In genomic region chr20:62595491-62595890, GRCh38 we compare ENCODE assay signal across 9 cellular contexts. TPM values are rescaled to one million over a fixed set of nuclear protein-coding genes. Genes with fewer than 3 reads are reported as not detected.
DNase-seq lines count a peak whose midpoint lies in the region; ATAC-seq, FAIRE-seq and TF ChIP-seq lines count a peak whose summit lies in the region.
"Had no signal": no experiment of that assay in that cellular context is flagged by ENCODE, and none has a peak within 500 bp of the region (broad histone marks: within the 10 kb centered on the region; RNA-seq: fewer than 3 reads in every experiment).

No MANE protein-coding gene starts in this region.

- no peaks in the 10 kb centered on the region for H3K4me1 ChIP-seq in pancreas

- no peaks in the 10 kb centered on the region for H3K9me3 ChIP-seq in pancreas

- 11 to 13% methylated on average over 15 of the region's 15 CpGs for WGBS in pancreas, 2 donors

- H3K4me3 ChIP-seq in fibroblast of the aortic adventitia (ENCODE audit: low read depth, low read length), result no peak overlapping the region
- H3K4me3 ChIP-seq in pancreas, result no peak overlapping the region

- no peak overlapping the region for H3K27ac ChIP-seq in pancreas
- H3K27ac ChIP-seq: epithelial cell of prostate had no signal

- DNase-seq in SIG-M5 treated with dmso at 0.1 percent for 504 hours (lab: John Stamatoyannopoulos, UW; ENCODE audit: unreplicated experiment) (peak; percentile 30), SIG-M5 (lab: John Stamatoyannopoulos, UW) (no peak), RPMI7951 (ENCODE audit: low read depth) (peak; percentile 87), fibroblast of the aortic adventitia (ENCODE audit: low read depth) (peak; percentile 56), pancreas (peak in 5 of 6 donors; percentile 40 to 81 (median 61))
- DNase-seq in central memory CD4-positive, alpha-beta T cell, result no peak

- FAIRE-seq in pancreas (lab: Jason Lieb, UNC), result no peak

- H3K27me3 ChIP-seq in pancreas, result peaks cover 0 to 7% (median 0%) of the 10 kb centered on the region in 4 donors

- no peaks in the 10 kb centered on the region for H3K36me3 ChIP-seq in pancreas

- ATAC-seq in pancreas, result peak; percentile 77 to 90 (median 83)
- ATAC-seq in HG02852 (IDR thresholded peaks at IDR 0.05; ENCODE audit: unreplicated experiment), result no peak
- ATAC-seq in GM18502 (IDR thresholded peaks at IDR 0.05; ENCODE audit: poor library complexity, unreplicated experiment), result no peak

- TF ChIP-seq CTCF in fibroblast of the aortic adventitia (IDR thresholded peaks at IDR 0.05; ENCODE audit: insufficient read depth, low read length) (no peak), pancreas (IDR thresholded peaks at IDR 0.05) (no peak)

- intact Hi-C loops in pancreas (cut with DNase I), result no loop called here

RNA-seq across cellular contexts. Expression of gene SLCO4A1, which starts 46.8 kb away (rescaled TPM):
- total RNA-seq in RPMI7951 (2014; rRNA removed; shearing (Covaris generic)), result 60.2 and 62.4 TPM in 2 replicates
- 0.72 and 0.90 TPM in 2 replicates for total RNA-seq in fibroblast of the aortic adventitia (ENCODE audit: low replicate concordance)
- 1 to 10 TPM; 1.2 to 5.1 (median 1.8) TPM for total RNA-seq in pancreas
- polyA plus RNA-seq in pancreas, result 10 to 100 TPM in 1 of 2 donors, 1 to 10 TPM in 1; 7.4 to 15.9 TPM

Comparison
In these comparisons a context has a peak if more than half of its experiments do, and no peak if none do; other contexts are left out.
1. DNase-seq: peak in SIG-M5 treated with dmso at 0.1 percent for 504 hours (single experiment), RPMI7951 (single experiment), fibroblast of the aortic adventitia (single experiment) and pancreas (5 of 6); none in SIG-M5 (single experiment) and central memory CD4-positive, alpha-beta T cell (single experiment).
2. ATAC-seq: peak in pancreas (4 of 4); none in HG02852 (single experiment) and GM18502 (single experiment).
3. RNA of gene SLCO4A1, which starts 46.8 kb away (total RNA-seq): 60.2 to 62.4 TPM in RPMI7951; 1.2 to 5.1 TPM in pancreas and 0.72 to 0.90 TPM in fibroblast of the aortic adventitia; every median in the first group is over 10 times any median in the second.